19 cellular contexts compared by ENCODE assay signal in genomic region chr14:33936391-33936790, GRCh38. TPM values are rescaled to one million over a fixed set of nuclear protein-coding genes. Genes with fewer than 3 reads are reported as not detected.
DNase-seq lines count a peak whose midpoint lies in the region; ATAC-seq, FAIRE-seq and TF ChIP-seq lines count a peak whose summit lies in the region.
"Had no signal": no experiment of that assay in that cellular context is flagged by ENCODE, and none has a peak within 500 bp of the region (broad histone marks: within the 10 kb centered on the region; RNA-seq: fewer than 3 reads in every experiment).

No MANE protein-coding gene starts in this region.

- H3K9me2 ChIP-seq in GM23338 (ENCODE audit: insufficient read depth) = no peaks in the 10 kb centered on the region

- H3K4me2 ChIP-seq in GM23338 (peak overlapping the region; percentile 70), H1 (ENCODE audit: insufficient read depth in 1 of 2, low read depth in 2 of 2, low read length in 2 of 2) (peak overlapping the region; percentile 25 to 74; a peak in 3 of 4 replicates), neural progenitor cell (peak overlapping the region; percentile 79)
- H3K4me2 ChIP-seq: KMS-11 had no signal

- TF ChIP-seq POLR2A in H1 (IDR thresholded peaks at IDR 0.05; ENCODE audit: control extremely low read depth in 1 of 2, low read depth in 2 of 2, low read length in 2 of 2) = no peak

- peak overlapping the region; percentile 96 for H3K27ac ChIP-seq in GM23338 (ENCODE audit: low read depth)
- H3K27ac ChIP-seq in HEK293 (ENCODE audit: extremely low read depth, low read depth, low read length) = no peak overlapping the region
- no peak overlapping the region for H3K27ac ChIP-seq in H1 (ENCODE audit: low read depth, low read length)
- peak overlapping the region; percentile 96 for H3K27ac ChIP-seq in neural progenitor cell
- H3K27ac ChIP-seq: KMS-11, SK-N-MC had no signal

- ATAC-seq in GM23338 = peak; percentile 5; the same call in 1 of the 3 replicates
- ATAC-seq in HG02852 (IDR thresholded peaks at IDR 0.05; ENCODE audit: unreplicated experiment) = no peak
- ATAC-seq: HepG2 had no signal

- H2BK12ac ChIP-seq in H1 (ENCODE audit: low read depth, low read length) = peak overlapping the region; percentile 61; the same call in 1 of the 2 replicates

- no peak overlapping the region for H3K4ac ChIP-seq in H1 (replicated peaks; ENCODE audit: insufficient read length, low read depth, low read length)

- no peak for FAIRE-seq in H1 (lab: Jason Lieb, UNC)
- FAIRE-seq: HepG2 had no signal

- H3K36me3 Mint-ChIP-seq in GM23338 (ENCODE audit: low read depth) (0 out of 3 replicates have a peak, but pooled peaks cover 3% of the 10 kb centered on the region), neural progenitor cell (peaks cover 3% of the 10 kb centered on the region)

- peaks cover 8% of the 10 kb centered on the region for H3K27me3 Mint-ChIP-seq in GM23338 (ENCODE audit: insufficient read depth, low read depth, poor library complexity)
- H3K27me3 Mint-ChIP-seq in neural progenitor cell (ENCODE audit: insufficient read depth, low read depth) = peaks cover 3% of the 10 kb centered on the region
- H3K27me3 Mint-ChIP-seq: CD4-positive, alpha-beta T cell had no signal

- POLR2A ChIA-PET in HEK293 (lab: Yijun Ruan, JAX) = no interaction called here
- POLR2A ChIA-PET in H1 (lab: Charles Lee; ENCODE audit: partially characterized antibody) = interaction anchor here (0.7 to 6.5 kb wide), 5 partner anchors 10 to 124 kb away, joined by 3 to 54 read pairs (median 4); partner anchors contain the start of gene EGLN3

- H4K5ac ChIP-seq in H1 (ENCODE audit: insufficient read length, low read depth, low read length) = no peak overlapping the region

- H3K79me1 ChIP-seq in H1 (ENCODE audit: low read depth, low read length) = peaks cover 5% of the 10 kb centered on the region; the same call in 1 of the 2 replicates

- H3K4me3 Mint-ChIP-seq in GM23338 (no peak overlapping the region), neural progenitor cell (peak overlapping the region; percentile 48)
- H3K4me3 Mint-ChIP-seq: CD4-positive, alpha-beta T cell had no signal

- no peak overlapping the region for H2AK5ac ChIP-seq in H1 (ENCODE audit: low read depth, low read length)

- H3K23me2 ChIP-seq in H1 (ENCODE audit: low read depth, low read length) = no peaks in the 10 kb centered on the region

- no peaks in the 10 kb centered on the region; the same call in 2 of the 3 replicates for H3K9me3 Mint-ChIP-seq in GM23338
- no peaks in the 10 kb centered on the region for H3K9me3 Mint-ChIP-seq in neural progenitor cell
- H3K9me3 Mint-ChIP-seq: CD4-positive, alpha-beta T cell had no signal

- H4K8ac ChIP-seq in H1 (ENCODE audit: extremely low read depth, insufficient read depth, low read length) = no peak overlapping the region

- no peak overlapping the region for H3K14ac ChIP-seq in H1 (ENCODE audit: insufficient read length)

- no peak overlapping the region for H3K18ac ChIP-seq in H1 (ENCODE audit: extremely low read depth, low read length)

- no peak overlapping the region for H2BK15ac ChIP-seq in H1 (ENCODE audit: low read length)

- H4K20me1 ChIP-seq in GM23338 (replicated peaks; ENCODE audit: insufficient read depth) (0 out of 2 replicates have a peak, but pooled peaks cover 3% of the 10 kb centered on the region), H1 (replicated peaks in 1 of 2; ENCODE audit: control insufficient read depth in 1 of 2, insufficient read depth in 2 of 2, low read length in 2 of 2) (peaks cover 0 to 5% of the 10 kb centered on the region in 2 experiments), neural progenitor cell (ENCODE audit: low read depth) (peaks cover 25% of the 10 kb centered on the region)

- TF ChIP-seq CTCF in GM23338 (conservative IDR thresholded peaks at IDR 0.05; ENCODE audit: low read depth in 2 of 2) (no peak), HEK293 (tag by site-specific recombination; IDR thresholded peaks at IDR 0.05) (no peak), H1 (IDR thresholded peaks at IDR 0.05; ENCODE audit: control extremely low read depth in 1 of 3, insufficient read depth in 1 of 3, low read depth in 1 of 3, low read length in 3 of 3) (no peak), neural progenitor cell (IDR thresholded peaks at IDR 0.05) (no peak)

- H3K4me1 ChIP-seq in GM23338 (ENCODE audit: insufficient read depth) (peaks cover 85% of the 10 kb centered on the region), HEK293 (ENCODE audit: control insufficient read depth, insufficient read depth, low read length) (peaks cover 31% of the 10 kb centered on the region), H1 (replicated peaks in 1 of 4; ENCODE audit: control insufficient read depth in 3 of 4, insufficient read depth in 4 of 4, low read length in 3 of 4) (peaks cover 23 to 60% (median 39%) of the 10 kb centered on the region in 4 experiments), neural progenitor cell (peaks cover 95% of the 10 kb centered on the region)

- TF ChIP-seq EP300 in H1 (IDR thresholded peaks at IDR 0.05; ENCODE audit: borderline replicate concordance in 1 of 2, low read depth in 2 of 2, low read length in 2 of 2) = no peak

- H3F3A ChIP-seq in GM23338 (replicated peaks; ENCODE audit: low read depth) (no peaks in the 10 kb centered on the region), neural progenitor cell (ENCODE audit: low read depth) (peaks cover 97% of the 10 kb centered on the region)

- H3K9ac ChIP-seq in H1 (replicated peaks in 1 of 4; ENCODE audit: extremely low read depth in 1 of 4, low read depth in 3 of 4, low read length in 3 of 4) (no peak overlapping the region), neural progenitor cell (no peak overlapping the region)
- H3K9ac ChIP-seq: KMS-11 had no signal

- H2BK5ac ChIP-seq in H1 (ENCODE audit: low read depth, low read length) = no peak overlapping the region; the same call in 1 of the 2 replicates

- no peak overlapping the region for H2BK120ac ChIP-seq in H1 (replicated peaks; ENCODE audit: low read depth, low read length)

- no peak overlapping the region for H3K23ac ChIP-seq in H1 (ENCODE audit: insufficient read length)

- H3K36me3 ChIP-seq in GM23338 (ENCODE audit: insufficient read depth) (no peaks in the 10 kb centered on the region), HEK293 (ENCODE audit: control insufficient read depth in 2 of 2, insufficient read depth in 1 of 2, low read length in 2 of 2) (no peaks in the 10 kb centered on the region), H1 (ENCODE audit: control insufficient read depth in 2 of 4, insufficient read depth in 4 of 4, low read length in 3 of 4) (no peaks in the 10 kb centered on the region), neural progenitor cell (no peaks in the 10 kb centered on the region)

- H3K79me2 ChIP-seq in GM23338 (replicated peaks; ENCODE audit: insufficient read depth) (peaks cover 87% of the 10 kb centered on the region), H1 (ENCODE audit: control insufficient read depth in 1 of 2, insufficient read depth in 2 of 2, low read length in 2 of 2) (peaks cover 0 to 90% of the 10 kb centered on the region in 2 experiments; a peak in 3 of 4 replicates), neural progenitor cell (ENCODE audit: low read depth) (peaks cover 95% of the 10 kb centered on the region)

- WGBS in H1 (ENCODE audit: extremely low coverage in 1 of 2, insufficient coverage in 1 of 2, insufficient read length in 1 of 2, insufficient replicate concordance in 2 of 2, low coverage in 1 of 2, low lambda C conversion rate in 2 of 2, missing lambda C conversion rate in 1 of 2), 2 experiments = 40% methylated on average over 2 of the region's 2 CpGs; no CpG with 5 or more reads in 1 of the 2 experiments

- H3K56ac ChIP-seq in H1 (replicated peaks; ENCODE audit: insufficient read length, low read depth, low read length) = no peak overlapping the region

- CTCF ChIA-PET in HEK293 (lab: Yijun Ruan, JAX) (interaction anchor here (0.6 to 1.2 kb wide), 2 partner anchors 10 kb away, joined by 3 read pairs; no protein-coding TSS in a partner anchor), H1 (lab: Charles Lee; ENCODE audit: partially characterized antibody) (interaction anchor here (1.0 to 2.0 kb wide), 5 partner anchors 9 to 87 kb away, joined by 3 to 12 read pairs (median 4); no protein-coding TSS in a partner anchor)

- no peak for TF ChIP-seq RAD21 in H1 (IDR thresholded peaks at IDR 0.05 in 1 of 2, conservative IDR thresholded peaks at IDR 0.05 in 1 of 2; ENCODE audit: low read depth in 2 of 2, low read length in 2 of 2)

- H3K27me3 ChIP-seq in GM23338 (ENCODE audit: insufficient read depth) = no peaks in the 10 kb centered on the region
- H3K27me3 ChIP-seq in H1 (replicated peaks in 1 of 4; ENCODE audit: control insufficient read depth in 3 of 4, extremely low read depth in 1 of 4, insufficient read depth in 3 of 4, low read length in 3 of 4) = no peaks in the 10 kb centered on the region
- H3K27me3 ChIP-seq in neural progenitor cell = no peaks in the 10 kb centered on the region
- H3K27me3 ChIP-seq: BE2C had no signal

- H3K4me3 ChIP-seq in GM23338 (no peak overlapping the region), HEK293 (ENCODE audit: low read depth, low read length) (no peak overlapping the region), H1 (ENCODE audit: extremely low read depth in 1 of 4, insufficient read depth in 2 of 4, low read depth in 3 of 4, low read length in 4 of 4) (peak overlapping the region in 1 of 4 experiments; percentile 2; a peak in 1 of 8 replicates), neural progenitor cell (peak overlapping the region; percentile 37)
- H3K4me3 ChIP-seq: SK-N-MC had no signal

- DNase-seq in GM23338 (ENCODE audit: low spot score) = no peak
- DNase-seq in H1 (ENCODE audit: low read depth in 1 of 2, low spot score in 2 of 2) = no peak
- peak; percentile 72 for DNase-seq in neural progenitor cell (ENCODE audit: low spot score)
- DNase-seq in Kasumi-1 (lab: John Stamatoyannopoulos, UW) = no peak
- DNase-seq in DMS53 (lab: John Stamatoyannopoulos, UW) = no peak
- DNase-seq: BE2C; Calu3; CD4-positive, alpha-beta T cell; DMS79 treated with DMSO at 0.1 percent for 48 hours; NCI-H1048; NCI-H1436 treated with DMSO at 0.1 percent for 48 hours; NCI-H2029 treated with DMSO at 0.1 percent for 48 hours; NCI-H510A; NCI-H774 had no signal

- H2AFZ ChIP-seq in GM23338 (no peak overlapping the region), H1 (ENCODE audit: low read length) (no peak overlapping the region), neural progenitor cell (replicated peaks) (no peak overlapping the region)

- no peak overlapping the region for H4K91ac ChIP-seq in H1 (replicated peaks; ENCODE audit: insufficient read length, low read length)

- H3K27ac Mint-ChIP-seq in GM23338 = no peak overlapping the region
- peak overlapping the region; percentile 54 for H3K27ac Mint-ChIP-seq in neural progenitor cell
- H3K27ac Mint-ChIP-seq: CD4-positive, alpha-beta T cell had no signal

- no peak overlapping the region for H2BK20ac ChIP-seq in H1 (ENCODE audit: low read length)

- H3K4me1 Mint-ChIP-seq in GM23338 (peaks cover 74% of the 10 kb centered on the region), neural progenitor cell (peaks cover 76% of the 10 kb centered on the region)

- H3K9me3 ChIP-seq in HEK293 (ENCODE audit: control insufficient read depth, insufficient read depth, low read depth, low read length) = no peaks in the 10 kb centered on the region
- H3K9me3 ChIP-seq in H1 (ENCODE audit: insufficient read depth in 2 of 2, low read depth in 1 of 2, low read length in 1 of 2) = no peaks in the 10 kb centered on the region
- H3K9me3 ChIP-seq in neural progenitor cell (ENCODE audit: low read depth) = no peaks in the 10 kb centered on the region
- H3K9me3 ChIP-seq: BE2C had no signal

RNA-seq across cellular contexts. Expression of gene EGLN3, which starts 14.5 kb away (rescaled TPM):
- 42.9 and 44.4 TPM in 2 replicates for total RNA-seq in GM23338 (2014; rRNA removed; shearing (Covaris generic))
- polyA plus RNA-seq in GM23338 (2016; fragmentation: Nextera tagmentation; extraction: Ambion mirVana) = 26.0 and 26.8 TPM in 2 replicates
- total RNA-seq in H1 (2021; fragmentation: NEBNext Ultra II Directional; extraction: Animal tissue kit (Norgen Biotek cat#: 25700)) = 24.4 and 27.3 TPM in 2 replicates
- 8.8 and 10.6 TPM in 2 replicates for polyA plus RNA-seq in H1 (2011; rRNA removed)
- 13.0 TPM for polyA plus RNA-seq in H1 (2011; cell fraction: cytosol; rRNA removed)
- polyA plus RNA-seq in H1 (2011; cell fraction: nucleus; rRNA removed) = 11.4 TPM
- 20.1 to 25.6 TPM (median 23.9 TPM) in 4 replicates for polyA plus RNA-seq in H1 (2012, experiment 1 of 2)
- polyA plus RNA-seq in H1 (2012, experiment 2 of 2) = 19.0 TPM
- polyA plus RNA-seq in H1 (2013, experiment 1 of 2) = 12.5 TPM
- 14.1 TPM for polyA plus RNA-seq in H1 (2013, experiment 2 of 2)
- 28.2 and 29.5 TPM in 2 replicates for polyA minus RNA-seq in H1 (2011; rRNA and poly(A)+ RNA removed)
- 16.9 TPM for polyA minus RNA-seq in H1 (2011; cell fraction: cytosol; rRNA and poly(A)+ RNA removed)
- polyA minus RNA-seq in H1 (2011; cell fraction: nucleus; rRNA and poly(A)+ RNA removed) = 37.3 TPM
- 65.0 and 73.5 TPM in 2 replicates for total RNA-seq in neural progenitor cell (ENCODE audit: low replicate concordance)

Comparison
In these comparisons a context has a peak if more than half of its experiments do, and no peak if none do; other contexts are left out.
1. H3K27ac ChIP-seq: peak in GM23338 (single experiment) and neural progenitor cell (single experiment); none in HEK293 (single experiment) and H1 (single experiment).
2. Peak in every context shown above with its lines, with median percentiles within 50 percentile points of each other: H3K4me2 ChIP-seq.